In genomic region chr4:118729287-118730286, GRCh38 we compare ENCODE assay signal across 12 cellular contexts. TPM values are rescaled to one million over a fixed set of nuclear protein-coding genes. Genes with fewer than 3 reads are reported as not detected.
DNase-seq lines count a peak whose midpoint lies in the region; ATAC-seq, FAIRE-seq and TF ChIP-seq lines count a peak whose summit lies in the region.
"Had no signal": no experiment of that assay in that cellular context is flagged by ENCODE, and none has a peak within 500 bp of the region (broad histone marks: within the 10 kb centered on the region; RNA-seq: fewer than 3 reads in every experiment).

No MANE protein-coding gene starts in this region.

- H3K9me3 Mint-ChIP-seq in activated naive CD4-positive, alpha-beta T cell treated with anti-CD3 and anti-CD28 coated beads, Interleukin-2, amount 10 ng/mL, durations not matched to agents 7 days and 5 days: no peaks in the 10 kb centered on the region
- H3K9me3 Mint-ChIP-seq in WTC11: no peaks in the 10 kb centered on the region
- H3K9me3 Mint-ChIP-seq: H9 had no signal

- DNase-seq in activated naive CD4-positive, alpha-beta T cell treated with anti-CD3 and anti-CD28 coated beads, Interleukin-2, amount 10 ng/mL, durations not matched to agents 7 days and 5 days: peak; percentile 38
- DNase-seq in activated naive CD4-positive, alpha-beta T cell treated with Interleukin-2 at 50 U/mL for 16 hours: no peak
- DNase-seq in SK-N-MC (ENCODE audit: low read depth, low spot score) (no peak), endothelial cell of umbilical vein (ENCODE audit: low read depth, low spot score) (peak; percentile 30), WTC11 (ENCODE audit: low spot score) (no peak)
- no peak for DNase-seq in activated CD4-positive, CD25-positive, alpha-beta regulatory T cell treated with anti-CD3 and anti-CD28 coated beads, Interleukin-2, amount 50 U/mL, for 72 hours
- DNase-seq: BE2C, caudate nucleus, H9 had no signal

- no peak for TF ChIP-seq CTCF in endothelial cell of umbilical vein (IDR thresholded peaks at IDR 0.05; ENCODE audit: extremely low read depth in 1 of 2, insufficient read depth in 1 of 2, low read depth in 1 of 2, low read length in 2 of 2)
- TF ChIP-seq CTCF in WTC11 (IDR thresholded peaks at IDR 0.05): no peak

- BruUV-seq in endothelial cell of umbilical vein (replicated peaks; lab: Mats Ljungman, UMichigan): no TSS peak

- H3K4me1 ChIP-seq in endothelial cell of umbilical vein (ENCODE audit: control insufficient read depth, extremely low read depth, insufficient read depth, low read length) (no peaks in the 10 kb centered on the region), skeletal muscle satellite cell (ENCODE audit: control insufficient read depth, insufficient read depth, low read length) (peaks cover 46% of the 10 kb centered on the region)
- H3K4me1 ChIP-seq: BE2C, prostate gland had no signal

- H3K27me3 ChIP-seq in endothelial cell of umbilical vein (ENCODE audit: control insufficient read depth in 2 of 2, insufficient read depth in 2 of 2, low read length in 2 of 2): no peaks in the 10 kb centered on the region
- no peaks in the 10 kb centered on the region for H3K27me3 ChIP-seq in skeletal muscle satellite cell (ENCODE audit: control insufficient read depth, insufficient read depth, low read length)
- H3K27me3 ChIP-seq: BE2C had no signal

- H3K9me3 ChIP-seq in SK-N-MC (ENCODE audit: low read depth, low read length) (no peaks in the 10 kb centered on the region), endothelial cell of umbilical vein (replicated peaks; ENCODE audit: control insufficient read depth, insufficient read depth, low read length) (no peaks in the 10 kb centered on the region), skeletal muscle satellite cell (replicated peaks; ENCODE audit: low read length) (no peaks in the 10 kb centered on the region)
- H3K9me3 ChIP-seq: BE2C, prostate gland had no signal

- H3K27me3 Mint-ChIP-seq in activated naive CD4-positive, alpha-beta T cell treated with anti-CD3 and anti-CD28 coated beads, Interleukin-2, amount 10 ng/mL, durations not matched to agents 7 days and 5 days: no peaks in the 10 kb centered on the region
- H3K27me3 Mint-ChIP-seq in WTC11 (ENCODE audit: low read depth): no peaks in the 10 kb centered on the region

- H3K4me3 ChIP-seq in SK-N-MC (no peak overlapping the region), endothelial cell of umbilical vein (replicated peaks in 1 of 3; ENCODE audit: insufficient read depth in 1 of 3, low read depth in 1 of 3, low read length in 3 of 3) (no peak overlapping the region), skeletal muscle satellite cell (ENCODE audit: low read length) (no peak overlapping the region)
- H3K4me3 ChIP-seq: prostate gland had no signal

- peaks cover 17% of the 10 kb centered on the region for H3K4me1 Mint-ChIP-seq in activated naive CD4-positive, alpha-beta T cell treated with anti-CD3 and anti-CD28 coated beads, Interleukin-2, amount 10 ng/mL, durations not matched to agents 7 days and 5 days
- H3K4me1 Mint-ChIP-seq in WTC11: no peaks in the 10 kb centered on the region
- H3K4me1 Mint-ChIP-seq: H9 had no signal

- TF ChIP-seq POLR2A in endothelial cell of umbilical vein (IDR thresholded peaks at IDR 0.05; ENCODE audit: low read depth, low read length): no peak

- no peak overlapping the region for H3K4me2 ChIP-seq in endothelial cell of umbilical vein (ENCODE audit: insufficient read depth, low read length)
- peak overlapping the region; percentile 71 for H3K4me2 ChIP-seq in skeletal muscle satellite cell (ENCODE audit: low read length)

- H3K4me3 Mint-ChIP-seq in activated naive CD4-positive, alpha-beta T cell treated with anti-CD3 and anti-CD28 coated beads, Interleukin-2, amount 10 ng/mL, durations not matched to agents 7 days and 5 days: no peak overlapping the region
- no peak overlapping the region for H3K4me3 Mint-ChIP-seq in WTC11
- H3K4me3 Mint-ChIP-seq: H9 had no signal

- H4K20me1 ChIP-seq in endothelial cell of umbilical vein (replicated peaks; ENCODE audit: control insufficient read depth, extremely low read depth, insufficient read depth, low read length): no peaks in the 10 kb centered on the region

- peak overlapping the region; percentile 82 for H3K27ac Mint-ChIP-seq in activated naive CD4-positive, alpha-beta T cell treated with anti-CD3 and anti-CD28 coated beads, Interleukin-2, amount 10 ng/mL, durations not matched to agents 7 days and 5 days
- no peak overlapping the region for H3K27ac Mint-ChIP-seq in WTC11
- H3K27ac Mint-ChIP-seq: H9 had no signal

- H3K36me3 ChIP-seq in SK-N-MC (ENCODE audit: insufficient read depth, low read length): peaks cover 50% of the 10 kb centered on the region
- H3K36me3 ChIP-seq in endothelial cell of umbilical vein (ENCODE audit: control insufficient read depth in 2 of 2, extremely low read depth in 1 of 2, insufficient read depth in 2 of 2, low read length in 2 of 2): peaks cover 27 to 59% of the 10 kb centered on the region in 2 experiments
- H3K36me3 ChIP-seq in skeletal muscle satellite cell (ENCODE audit: insufficient read depth, low read length): peaks cover 77% of the 10 kb centered on the region
- H3K36me3 ChIP-seq: prostate gland had no signal

- peaks cover 47% of the 10 kb centered on the region for H3K36me3 Mint-ChIP-seq in activated naive CD4-positive, alpha-beta T cell treated with anti-CD3 and anti-CD28 coated beads, Interleukin-2, amount 10 ng/mL, durations not matched to agents 7 days and 5 days
- H3K36me3 Mint-ChIP-seq in WTC11: peaks cover 46% of the 10 kb centered on the region

- H3K9me1 ChIP-seq in endothelial cell of umbilical vein (replicated peaks; ENCODE audit: control insufficient read depth, extremely low read depth, insufficient read depth, low read length): no peaks in the 10 kb centered on the region

- no peak overlapping the region for H2AFZ ChIP-seq in endothelial cell of umbilical vein (ENCODE audit: low read depth, low read length)

- dilution Hi-C loops in endothelial cell of umbilical vein (cut with MboI; ENCODE audit: extremely low pct_ligation_motif_present, low sequenced_read_pairs): no loop called here

- FAIRE-seq in endothelial cell of umbilical vein (lab: Jason Lieb, UNC): no peak

- CTCF ChIA-PET in activated naive CD4-positive, alpha-beta T cell treated with anti-CD3 and anti-CD28 coated beads, Interleukin-2, amount 10 ng/mL, durations not matched to agents 7 days and 5 days (lab: Charles Lee): interaction anchor here (0.7 to 1.0 kb wide), 2 partner anchors 38 to 42 kb away, joined by 3 read pairs; no protein-coding TSS in a partner anchor
- CTCF ChIA-PET in endothelial cell of umbilical vein (lab: Charles Lee): interaction anchor here (0.8 to 1.3 kb wide), 5 partner anchors 14 to 161 kb away, joined by 3 to 5 read pairs (median 3); no protein-coding TSS in a partner anchor
- CTCF ChIA-PET in WTC11 (lab: Charles Lee): no interaction called here

- H3K27ac ChIP-seq in SK-N-MC (0 out of 2 replicates have a peak overlapping the region, but pooled peaks have one; percentile 16), endothelial cell of umbilical vein (ENCODE audit: insufficient read depth, low read depth, low read length) (no peak overlapping the region)
- H3K27ac ChIP-seq: prostate gland had no signal

- POLR2A ChIA-PET in endothelial cell of umbilical vein (lab: Charles Lee) (no interaction called here), WTC11 (lab: Charles Lee) (no interaction called here)

- no peak overlapping the region for H3K9ac ChIP-seq in SK-N-MC (ENCODE audit: insufficient read length)
- no peak overlapping the region for H3K9ac ChIP-seq in endothelial cell of umbilical vein (replicated peaks; ENCODE audit: extremely low read depth, insufficient read depth, low read length)
- H3K9ac ChIP-seq in skeletal muscle satellite cell (ENCODE audit: low read depth, low read length): peak overlapping the region; percentile 16

- H3K79me2 ChIP-seq in endothelial cell of umbilical vein (ENCODE audit: control insufficient read depth, insufficient read depth, low read length): no peaks in the 10 kb centered on the region

- ATAC-seq in WTC11 (no peak), GM18909 (IDR thresholded peaks at IDR 0.05; ENCODE audit: poor library complexity, unreplicated experiment) (no peak)

- intact Hi-C loops in endothelial cell of umbilical vein (cut with micrococcal nuclease): no loop called here

TF ChIP-seq in endothelial cell of umbilical vein, 7 proteins besides CTCF, POLR2A, EP300 and RAD21 (continues in another document):
- no peak for TF ChIP-seq EZH2 (IDR thresholded peaks at IDR 0.05; ENCODE audit: borderline replicate concordance, low read depth, low read length, severe bottlenecking)
- TF ChIP-seq FOS (IDR thresholded peaks at IDR 0.05; ENCODE audit: borderline replicate concordance, insufficient read depth, low read length): no peak
- TF ChIP-seq MYC (IDR thresholded peaks at IDR 0.05; ENCODE audit: low read depth, low read length): no peak
- TF ChIP-seq GATA2 (IDR thresholded peaks at IDR 0.05; ENCODE audit: insufficient read depth, insufficient read length, low read depth, low read length): no peak
- TF ChIP-seq POLR2AphosphoS5 (IDR thresholded peaks at IDR 0.05; ENCODE audit: insufficient read depth, low read depth, low read length): no peak

TF ChIP-seq in WTC11, 78 proteins besides CTCF, POLR2A, EP300 and RAD21 (continues in another document):
- TF ChIP-seq FOXK1 (CRISPR knock-in tag; IDR thresholded peaks at IDR 0.05): no peak

RNA-seq across cellular contexts. Expression of gene METTL14, which starts 44.4 kb away (rescaled TPM):
- total RNA-seq in endothelial cell of umbilical vein: 38.6 and 42.9 TPM in 2 replicates
- polyA plus RNA-seq in endothelial cell of umbilical vein: 5.5 and 6.5 TPM in 2 replicates
- 10.0 and 13.2 TPM in 2 replicates for polyA plus RNA-seq in endothelial cell of umbilical vein (2011; cell fraction: cytosol; rRNA removed)
- polyA plus RNA-seq in endothelial cell of umbilical vein (2011; cell fraction: nucleus; rRNA removed): 13.6 and 23.6 TPM in 2 replicates
- 18.1 and 20.6 TPM in 2 replicates for polyA plus RNA-seq in endothelial cell of umbilical vein (2012)
- polyA minus RNA-seq in endothelial cell of umbilical vein: 10.3 and 12.4 TPM in 2 replicates
- 3.2 TPM for polyA minus RNA-seq in endothelial cell of umbilical vein (2011; cell fraction: cytosol; rRNA and poly(A)+ RNA removed)
- 6.5 and 9.0 TPM in 2 replicates for polyA minus RNA-seq in endothelial cell of umbilical vein (2011; cell fraction: nucleus; rRNA and poly(A)+ RNA removed)
- 18.0 and 19.0 TPM in 2 replicates for total RNA-seq in skeletal muscle satellite cell (2012; rRNA removed)
- 49.7 to 53.1 TPM (median 51.1 TPM) in 3 replicates for total RNA-seq in WTC11 (2021)

Comparison
In these comparisons a context has a peak if more than half of its experiments do, and no peak if none do; other contexts are left out.
1. DNase-seq: peak in activated naive CD4-positive, alpha-beta T cell treated with anti-CD3 and anti-CD28 coated beads, Interleukin-2, amount 10 ng/mL, durations not matched to agents 7 days and 5 days (single experiment) and endothelial cell of umbilical vein (single experiment); none in activated naive CD4-positive, alpha-beta T cell treated with Interleukin-2 at 50 U/mL for 16 hours (single experiment), SK-N-MC (single experiment), WTC11 (single experiment) and activated CD4-positive, CD25-positive, alpha-beta regulatory T cell treated with anti-CD3 and anti-CD28 coated beads, Interleukin-2, amount 50 U/mL, for 72 hours (single experiment).